Comparison of ENCODE assay signal across 28 cellular contexts in genomic region chr2:1413156-1413690, GRCh38. TPM values are rescaled to one million over a fixed set of nuclear protein-coding genes. Genes with fewer than 3 reads are reported as not detected.
"Had no signal": no experiment of that assay in that cellular context is flagged by ENCODE, and none has a peak within 500 bp of the region (broad histone marks: within the 10 kb centered on the region; RNA-seq: fewer than 3 reads in every experiment).

Gene TPO (plus strand): TSS chr2:1413463. CDS start chr2:1414409, 946 bp downstream.

- H3K27me3 ChIP-seq: esophagus muscularis mucosa, gastrocnemius medialis had no signal

- H3K9me3 ChIP-seq: esophagus muscularis mucosa, gastrocnemius medialis, left ventricle myocardium inferior, lower lobe of right lung, prostate gland, thoracic aorta had no signal

- H3K4me1 Mint-ChIP-seq: immature natural killer cell; naive thymus-derived CD4-positive, alpha-beta T cell; stimulated activated naive CD8-positive, alpha-beta T cell treated with anti-CD3 and anti-CD28 coated beads, Interleukin-15, amount 100 ng/mL, for 72 hours had no signal

- H3K9me3 Mint-ChIP-seq: naive thymus-derived CD4-positive, alpha-beta T cell; stimulated activated naive B cell treated with anti-CD40 and anti-IgM and Interleukin-4, amounts not matched to agents 10 μg/mL and 1 μg/mL and 100 μg/mL, for 72 hours; stimulated activated naive CD8-positive, alpha-beta T cell treated with anti-CD3 and anti-CD28 coated beads, Interleukin-15, amount 100 ng/mL, for 72 hours; type B pancreatic cell had no signal

- H3K27ac ChIP-seq: epithelial cell of prostate, esophagus muscularis mucosa, gastrocnemius medialis, left ventricle myocardium inferior, lower lobe of right lung, parathyroid adenoma, prostate gland, thoracic aorta had no signal

- H3K36me3 ChIP-seq: gastrocnemius medialis, lower lobe of right lung, prostate gland, thoracic aorta had no signal

- ATAC-seq: gastrocnemius medialis; left cardiac atrium; lower lobe of right lung; naive thymus-derived CD4-positive, alpha-beta T cell; sciatic nerve; stimulated activated naive B cell treated with anti-CD40 and anti-IgM and Interleukin-4, amounts not matched to agents 10 μg/mL and 1 μg/mL and 100 μg/mL, for 72 hours; stimulated activated naive CD8-positive, alpha-beta T cell treated with anti-CD3 and anti-CD28 coated beads, Interleukin-15, amount 100 ng/mL, for 72 hours had no signal

- H2AFZ ChIP-seq: parathyroid adenoma had no signal

- FAIRE-seq: keratinocyte, urothelium cell line had no signal

- H3K4me3 ChIP-seq: esophagus muscularis mucosa, gastrocnemius medialis, left ventricle myocardium inferior, lower lobe of right lung, prostate gland, thoracic aorta had no signal

- H3K4me1 ChIP-seq: esophagus muscularis mucosa, gastrocnemius medialis, left ventricle myocardium inferior, lower lobe of right lung, parathyroid adenoma, prostate gland had no signal

- H3K4me3 Mint-ChIP-seq: immature natural killer cell; naive thymus-derived CD4-positive, alpha-beta T cell; neural crest cell; stimulated activated naive B cell treated with anti-CD40 and anti-IgM and Interleukin-4, amounts not matched to agents 10 μg/mL and 1 μg/mL and 100 μg/mL, for 72 hours; stimulated activated naive CD8-positive, alpha-beta T cell treated with anti-CD3 and anti-CD28 coated beads, Interleukin-15, amount 100 ng/mL, for 72 hours; type B pancreatic cell had no signal

- H3K79me2 ChIP-seq: parathyroid adenoma had no signal

- DNase-seq: effector memory CD4-positive, alpha-beta T cell; gastrocnemius medialis; glutamatergic neuron; immature natural killer cell; left cardiac atrium; left ventricle myocardium inferior; lower lobe of right lung; mesenchymal stem cell; naive thymus-derived CD4-positive, alpha-beta T cell; occipital lobe; stimulated activated CD4-positive, alpha-beta T cell treated with anti-CD3 and anti-CD28 coated beads, Interleukin-2, amount 100 ng/mL, for 24 hours; stimulated activated CD4-positive, alpha-beta T cell treated with anti-CD3 and anti-CD28 coated beads, Interleukin-4, amount 100 ng/mL, for 4 hours; stimulated activated naive B cell treated with anti-CD40 and anti-IgM and Interleukin-4, amounts not matched to agents 10 μg/mL and 1 μg/mL and 100 μg/mL, for 72 hours; stimulated activated naive CD8-positive, alpha-beta T cell treated with anti-CD3 and anti-CD28 coated beads, Interleukin-15, amount 100 ng/mL, for 72 hours; substantia nigra had no signal

- H3K27me3 Mint-ChIP-seq: naive thymus-derived CD4-positive, alpha-beta T cell; stimulated activated naive CD8-positive, alpha-beta T cell treated with anti-CD3 and anti-CD28 coated beads, Interleukin-15, amount 100 ng/mL, for 72 hours had no signal

- H3K36me3 Mint-ChIP-seq: immature natural killer cell; naive thymus-derived CD4-positive, alpha-beta T cell; stimulated activated naive B cell treated with anti-CD40 and anti-IgM and Interleukin-4, amounts not matched to agents 10 μg/mL and 1 μg/mL and 100 μg/mL, for 72 hours; type B pancreatic cell had no signal

- H3K9ac ChIP-seq: parathyroid adenoma had no signal

RNA-seq across cellular contexts. Expression of gene TPO, which starts in this region (rescaled TPM):
- total RNA-seq: fibroblast of villous mesenchyme, neural crest cell, occipital lobe, renal cortical epithelial cell, skeletal muscle tissue had no signal
- polyA plus RNA-seq: immature natural killer cell; naive thymus-derived CD4-positive, alpha-beta T cell had no signal
